Comparison of ENCODE assay signal across 8 cellular contexts in the genomic region with DNA sequence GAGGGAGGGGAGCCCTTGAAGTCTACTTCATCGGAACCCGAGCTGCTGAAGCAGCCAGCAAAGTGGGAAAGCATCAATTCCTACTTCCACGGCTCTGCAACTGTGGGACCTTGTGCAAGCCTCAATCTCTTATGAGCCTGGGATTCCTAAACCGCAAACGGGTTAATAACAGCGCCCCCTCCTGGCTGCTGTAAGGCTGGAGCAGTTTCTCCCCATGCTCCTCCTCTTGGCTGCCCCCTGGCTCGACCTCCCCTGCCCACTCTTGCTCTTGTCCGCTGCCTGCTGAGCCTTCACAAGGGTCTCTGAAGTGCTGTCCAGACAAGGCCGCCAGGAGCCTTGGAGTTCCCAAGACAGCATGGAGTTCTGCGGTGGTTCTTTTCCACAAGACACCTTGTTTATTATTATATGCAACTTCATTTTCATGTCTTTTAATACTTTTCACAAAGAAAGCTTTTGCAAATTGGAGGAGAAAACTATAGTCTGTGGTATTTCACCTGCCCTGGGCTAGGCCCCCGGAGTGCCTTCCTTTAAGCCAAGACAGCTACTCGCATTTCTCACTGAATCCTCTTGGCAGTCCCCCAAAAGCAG.
DNase-seq lines count a peak whose midpoint lies in the region; ATAC-seq, FAIRE-seq and TF ChIP-seq lines count a peak whose summit lies in the region.

No MANE protein-coding gene starts in this region.

- peaks cover 3 to 16% of the 10 kb centered on the region in 2 donors for H3K4me1 ChIP-seq in neuronal stem cell (ENCODE audit: control insufficient read depth in 2 of 2, insufficient read depth in 1 of 2, low read depth in 1 of 2, low read length in 2 of 2)

- no peaks in the 10 kb centered on the region for H3K36me3 ChIP-seq in neuronal stem cell (replicated peaks in 1 of 2; ENCODE audit: control insufficient read depth in 2 of 2, insufficient read depth in 2 of 2, low read length in 2 of 2)

- no peak for ATAC-seq in omental fat pad (ENCODE audit: low FRiP score)

- no peak overlapping the region for H3K4me3 ChIP-seq in neuronal stem cell (ENCODE audit: low read length in 2 of 2)

- H2BK12ac ChIP-seq in neuronal stem cell (ENCODE audit: low read length), result no peak overlapping the region

- H2AK5ac ChIP-seq in neuronal stem cell (ENCODE audit: low read depth, low read length), result peak overlapping the region; percentile 26

- no peak overlapping the region for H3K4me2 ChIP-seq in neuronal stem cell (ENCODE audit: insufficient read depth, low read length, poor library complexity, severe bottlenecking)

- no peak overlapping the region for H3K23ac ChIP-seq in neuronal stem cell (ENCODE audit: low read depth, low read length, poor library complexity)

- H3K4ac ChIP-seq in neuronal stem cell (ENCODE audit: low read length), result no peak overlapping the region

- WGBS in neuronal stem cell (ENCODE audit: extremely low coverage in 2 of 2, insufficient read length in 2 of 2, insufficient replicate concordance in 1 of 2), 2 donors, result no CpG with 5 or more reads among the region's 12 CpGs

- H3K27me3 ChIP-seq in neuronal stem cell (ENCODE audit: control insufficient read depth in 3 of 3, insufficient read depth in 3 of 3, low read depth in 1 of 3, low read length in 3 of 3), result peaks cover 0 to 8% (median 0%) of the 10 kb centered on the region in 3 experiments

- H3K27ac ChIP-seq in neuronal stem cell (replicated peaks; ENCODE audit: low read length), result no peak overlapping the region

- no peak for FAIRE-seq in HTR-8/SVneo (lab: Jason Lieb, UNC)

- TF ChIP-seq CTCF in omental fat pad (IDR thresholded peaks at IDR 0.05), result no peak

- H3K18ac ChIP-seq in neuronal stem cell (ENCODE audit: low read length), result peak overlapping the region; percentile 48

- peak overlapping the region; percentile 2 for H2BK5ac ChIP-seq in neuronal stem cell (ENCODE audit: low read length)

- no peak overlapping the region for H4K8ac ChIP-seq in neuronal stem cell (ENCODE audit: low read depth, low read length)

- DNase-seq in NCI-H82 (lab: John Stamatoyannopoulos, UW), result peak; percentile 61
- no peak for DNase-seq in NCI-H82 treated with DMSO at 0.1 percent for 48 hours (lab: John Stamatoyannopoulos, UW; ENCODE audit: unreplicated experiment)
- peak; percentile 37 for DNase-seq in HTR-8/SVneo (ENCODE audit: insufficient read length, low spot score)
- DNase-seq in dermis blood vessel endothelial cell, result peak; percentile 57
- peak; percentile 67 for DNase-seq in neuronal stem cell (ENCODE audit: low spot score)
- DNase-seq in omental fat pad (ENCODE audit: low spot score), result no peak
- no peak for DNase-seq in amniotic stem cell (lab: John Stamatoyannopoulos, UW)
- no peak for DNase-seq in kidney glomerular epithelial cell (lab: John Stamatoyannopoulos, UW)

- no peaks in the 10 kb centered on the region for H3K79me1 ChIP-seq in neuronal stem cell (ENCODE audit: low read depth, low read length)

- no peaks in the 10 kb centered on the region for H3K9me3 ChIP-seq in neuronal stem cell (replicated peaks in 1 of 2; ENCODE audit: control insufficient read depth in 2 of 2, insufficient read depth in 1 of 2, low read depth in 1 of 2, low read length in 2 of 2)

- no peak overlapping the region for H2BK120ac ChIP-seq in neuronal stem cell (ENCODE audit: low read depth, low read length)

- no peak overlapping the region for H3K14ac ChIP-seq in neuronal stem cell (ENCODE audit: low read length)

- no peak overlapping the region for H2BK15ac ChIP-seq in neuronal stem cell (ENCODE audit: low read length)

- no peak overlapping the region for H2AFZ ChIP-seq in neuronal stem cell (ENCODE audit: low read length)

- no peak overlapping the region for H4K91ac ChIP-seq in neuronal stem cell (ENCODE audit: low read depth, low read length, poor library complexity)

- H3K9ac ChIP-seq in neuronal stem cell (ENCODE audit: low read depth, low read length, poor library complexity), result no peak overlapping the region

Comparison
In these comparisons a context has a peak if more than half of its experiments do, and no peak if none do; other contexts are left out.
1. DNase-seq: peak in NCI-H82 (single experiment), HTR-8/SVneo (single experiment), dermis blood vessel endothelial cell (single experiment) and neuronal stem cell (single experiment); none in NCI-H82 treated with DMSO at 0.1 percent for 48 hours (single experiment), omental fat pad (single experiment), amniotic stem cell (single experiment) and kidney glomerular epithelial cell (single experiment).